21 cellular contexts compared by ENCODE assay signal in genomic region chr1:65176071-65176470, GRCh38. TPM values are rescaled to one million over a fixed set of nuclear protein-coding genes. Genes with fewer than 3 reads are reported as not detected.
DNase-seq lines count a peak whose midpoint lies in the region; ATAC-seq and TF ChIP-seq lines count a peak whose summit lies in the region.
"Had no signal": no experiment of that assay in that cellular context is flagged by ENCODE, and none has a peak within 500 bp of the region (broad histone marks: within the 10 kb centered on the region; RNA-seq: fewer than 3 reads in every experiment).

No MANE protein-coding gene starts in this region.

- H3K9ac ChIP-seq in PC-3 (ENCODE audit: low read length), result no peak overlapping the region

- DNase-seq in PC-3 (no peak), cerebellar nuclear complex (lab: John Stamatoyannopoulos, UW) (peak; percentile 63 to 83), left ventricle myocardium inferior (no peak), thoracic aorta (ENCODE audit: low spot score) (no peak), HT-29 (ENCODE audit: low spot score) (no peak), GDM1 (lab: John Stamatoyannopoulos, UW) (no peak)
- DNase-seq: activated CD4-positive, alpha-beta T cell treated with anti-CD3 and anti-CD28 coated beads for 36 hours; activated CD8-positive, alpha-beta memory T cell treated with anti-CD3 and anti-CD28 coated beads, Interleukin-2, amount 10 ng/mL, durations not matched to agents 7 days and 5 days; activated naive CD8-positive, alpha-beta T cell treated with anti-CD3 and anti-CD28 coated beads for 36 hours; body of pancreas; CD8-positive, alpha-beta T cell; dermis blood vessel endothelial cell; DND-41; foreskin keratinocyte; midbrain; NCI-H2029; NCI-H226; pancreas had no signal

- H3K9me3 ChIP-seq in PC-3 (ENCODE audit: low read length), result no peaks in the 10 kb centered on the region
- H3K9me3 ChIP-seq in left ventricle myocardium inferior (replicated peaks), result no peaks in the 10 kb centered on the region
- no peaks in the 10 kb centered on the region for H3K9me3 ChIP-seq in thoracic aorta
- H3K9me3 ChIP-seq: body of pancreas, pancreas, tibial nerve had no signal

- ATAC-seq in PC-3 (no peak), thoracic aorta (ENCODE audit: insufficient number of reproducible peaks, low FRiP score, low read depth) (no peak), HG03159 (IDR thresholded peaks at IDR 0.05; ENCODE audit: unreplicated experiment) (no peak)
- ATAC-seq: activated CD4-positive, alpha-beta T cell treated with anti-CD3 and anti-CD28 coated beads for 36 hours; activated CD8-positive, alpha-beta memory T cell treated with anti-CD3 and anti-CD28 coated beads, Interleukin-2, amount 10 ng/mL, durations not matched to agents 7 days and 5 days; body of pancreas; CD8-positive, alpha-beta T cell; foreskin keratinocyte; pancreas; stimulated activated effector memory CD8-positive, alpha-beta T cell treated with anti-CD3 and anti-CD28 coated beads, Interleukin-12 subunit alpha, Interleukin-12 subunit beta, amount 100 ng/mL, for 72 hours had no signal

- POLR2A ChIA-PET in PC-3 (lab: Charles Lee; ENCODE audit: unreplicated experiment), result no interaction called here

- H3K4me2 ChIP-seq in PC-3 (ENCODE audit: low read length), result 0 out of 2 replicates have a peak overlapping the region, but pooled peaks have one; percentile 68

- H3K36me3 ChIP-seq in PC-3 (ENCODE audit: low read depth, low read length), result no peaks in the 10 kb centered on the region
- no peaks in the 10 kb centered on the region for H3K36me3 ChIP-seq in left ventricle myocardium inferior
- no peaks in the 10 kb centered on the region for H3K36me3 ChIP-seq in thoracic aorta
- H3K36me3 ChIP-seq: pancreas, tibial nerve had no signal

- TF ChIP-seq CTCF in PC-3 (conservative IDR thresholded peaks at IDR 0.05; ENCODE audit: low read depth, low read length) (no peak), left ventricle myocardium inferior (IDR thresholded peaks at IDR 0.05; ENCODE audit: borderline replicate concordance) (no peak), thoracic aorta (IDR thresholded peaks at IDR 0.05) (no peak)

- no peak overlapping the region for H2AFZ ChIP-seq in PC-3 (ENCODE audit: low read length)

- intact Hi-C loops in PC-3 (cut with micrococcal nuclease), result loop anchor here (2.0 kb wide), 1 partner anchor 27 kb away; the partner anchor contains the start of gene AK4
- intact Hi-C loops in left ventricle myocardium inferior (cut with micrococcal nuclease), result no loop called here

- H3K27me3 ChIP-seq in PC-3 (ENCODE audit: low read length) (no peaks in the 10 kb centered on the region), left ventricle myocardium inferior (ENCODE audit: low read depth) (no peaks in the 10 kb centered on the region), thoracic aorta (replicated peaks; ENCODE audit: insufficient read depth) (no peaks in the 10 kb centered on the region)
- H3K27me3 ChIP-seq: body of pancreas, pancreas, tibial nerve had no signal

- peaks cover 5% of the 10 kb centered on the region; the same call in 1 of the 2 replicates for H4K20me1 ChIP-seq in PC-3 (ENCODE audit: low read length)

- H3K27ac ChIP-seq in PC-3 (ENCODE audit: low read length) (no peak overlapping the region; the same call in 1 of the 2 replicates), left ventricle myocardium inferior (replicated peaks) (peak overlapping the region; percentile 93), thoracic aorta (peak overlapping the region; percentile 37 to 45)
- H3K27ac ChIP-seq: body of pancreas, foreskin keratinocyte, pancreas had no signal

- no peaks in the 10 kb centered on the region for H3F3A ChIP-seq in PC-3 (ENCODE audit: low read length, unreplicated experiment)

- H3K79me2 ChIP-seq in PC-3 (ENCODE audit: low read length), result peaks cover 95% of the 10 kb centered on the region

- H3K4me1 ChIP-seq in PC-3 (ENCODE audit: insufficient read depth, low read length), result peaks cover 62% of the 10 kb centered on the region
- H3K4me1 ChIP-seq in left ventricle myocardium inferior, result peaks cover 85% of the 10 kb centered on the region
- H3K4me1 ChIP-seq in thoracic aorta (ENCODE audit: control insufficient read depth in 1 of 2, low read depth in 2 of 2), result peaks cover 20 to 32% of the 10 kb centered on the region in 2 donors
- H3K4me1 ChIP-seq: body of pancreas, pancreas had no signal

- H3K4me3 ChIP-seq in PC-3 (ENCODE audit: low read length), result no peak overlapping the region
- peak overlapping the region; percentile 35 for H3K4me3 ChIP-seq in left ventricle myocardium inferior
- peak overlapping the region; percentile 3 for H3K4me3 ChIP-seq in thoracic aorta
- H3K4me3 ChIP-seq: body of pancreas, pancreas, tibial nerve had no signal

- no TSS peak for BruUV-seq in PC-3 (replicated peaks; lab: Mats Ljungman, UMichigan)

- H3K9me2 ChIP-seq in PC-3 (replicated peaks; ENCODE audit: low read length), result no peaks in the 10 kb centered on the region

- CTCF ChIA-PET in PC-3 (lab: Charles Lee), result no interaction called here

RNA-seq across cellular contexts. Expression of gene AK4, which starts 28.1 kb away (rescaled TPM):
- total RNA-seq in PC-3 (2014; rRNA removed) (70.4 and 98.9 TPM in 2 replicates), left ventricle myocardium inferior (168 TPM), thoracic aorta (10 to 100 TPM; 32.2 to 35.8 TPM)
- total RNA-seq in HT-29 (2014; rRNA removed; shearing (Covaris generic)), result 35.0 and 41.3 TPM in 2 replicates

Comparison
In these comparisons a context has a peak if more than half of its experiments do, and no peak if none do; other contexts are left out.
1. DNase-seq: peak in cerebellar nuclear complex (2 of 2); none in PC-3 (single experiment), left ventricle myocardium inferior (single experiment), thoracic aorta (single experiment), HT-29 (single experiment) and GDM1 (single experiment).